In genomic region chr3:133999891-134000685, GRCh38 we compare ENCODE assay signal across 21 cellular contexts.
"Had no signal": no experiment of that assay in that cellular context is flagged by ENCODE, and none has a peak within 500 bp of the region (broad histone marks: within the 10 kb centered on the region; RNA-seq: fewer than 3 reads in every experiment).

No MANE protein-coding gene starts in this region.

- H3K4me3 ChIP-seq: colonic mucosa, heart left ventricle, pancreas, psoas muscle, stomach, thoracic aorta, transverse colon had no signal

- H3K36me3 ChIP-seq: colonic mucosa, heart left ventricle, pancreas, stomach, thoracic aorta, transverse colon had no signal

- DNase-seq: caudate nucleus; colonic mucosa; effector CD8-positive, alpha-beta T cell; heart left ventricle; hypothalamus; mammary epithelial cell; midbrain; naive B cell; nucleus accumbens; pancreas; psoas muscle; retina; small intestine; stimulated activated CD4-positive, alpha-beta T cell treated with anti-CD3 and anti-CD28 coated beads, Interleukin-12 subunit alpha, Interleukin-12 subunit beta, amount 100 ng/mL, for 4 hours; stimulated activated naive CD4-positive, alpha-beta T cell; stomach; substantia nigra; transverse colon had no signal

- H3K4me1 ChIP-seq: colonic mucosa, heart left ventricle, pancreas, psoas muscle, stomach, transverse colon had no signal

- H3K27me3 ChIP-seq: colonic mucosa, pancreas, stomach, transverse colon had no signal

- ATAC-seq: esophagus mucosa, heart left ventricle, left lobe of liver, pancreas, psoas muscle had no signal

- H3K9me3 ChIP-seq: colonic mucosa, pancreas, thoracic aorta, transverse colon had no signal

- H3K27ac ChIP-seq: colonic mucosa, heart left ventricle, pancreas, psoas muscle, stomach, thoracic aorta, transverse colon had no signal
